In the genomic region with DNA sequence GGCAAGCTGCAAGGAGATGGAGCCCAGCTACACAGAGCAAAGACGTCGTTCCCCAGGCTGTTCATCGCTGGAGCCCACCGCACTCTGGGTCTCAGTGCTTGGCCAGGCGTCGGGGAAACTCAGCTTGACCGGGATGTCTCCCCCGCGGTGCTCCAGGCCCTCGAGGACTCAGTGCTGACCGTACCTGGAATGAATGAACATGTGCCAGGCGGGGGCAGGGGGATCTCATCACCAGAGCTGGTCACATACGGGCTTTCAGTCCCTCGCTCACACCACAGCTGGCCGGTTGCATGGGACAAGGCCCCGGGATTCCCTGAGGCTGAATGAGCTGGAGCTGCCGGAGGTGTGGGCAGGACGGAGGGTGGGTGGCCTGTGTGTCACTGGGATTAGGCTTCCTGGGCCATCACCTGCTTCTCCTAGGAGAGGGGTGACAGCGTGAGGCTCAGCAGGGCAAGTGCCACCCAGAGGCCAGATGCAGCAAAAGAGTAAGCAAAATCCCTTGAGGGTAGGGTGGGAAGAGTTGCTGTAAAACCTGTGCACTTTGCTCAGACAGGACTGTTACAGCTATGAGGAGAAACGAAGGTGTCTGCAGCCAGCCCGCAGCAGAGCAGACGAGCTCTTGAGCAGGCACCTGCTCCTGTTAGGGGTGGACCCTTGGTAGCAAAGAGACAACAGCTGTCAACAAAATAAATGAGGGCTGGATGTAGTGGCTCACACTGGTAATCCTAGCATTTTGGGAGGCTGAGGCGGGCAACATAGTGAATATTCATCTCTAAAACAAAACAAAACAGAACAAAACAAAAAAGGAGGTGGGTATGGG, we compare ENCODE assay signal across 18 cellular contexts.
DNase-seq lines count a peak whose midpoint lies in the region; ATAC-seq and TF ChIP-seq lines count a peak whose summit lies in the region.
"Had no signal": no experiment of that assay in that cellular context is flagged by ENCODE, and none has a peak within 500 bp of the region (broad histone marks: within the 10 kb centered on the region; RNA-seq: fewer than 3 reads in every experiment).

No MANE protein-coding gene starts in this region.

- peak overlapping the region; percentile 38; the same call in 1 of the 2 replicates for H2AFZ ChIP-seq in GM23338
- H2AFZ ChIP-seq: GM23248, PC-9 had no signal

- H3K4me3 ChIP-seq in GM23338: no peak overlapping the region
- H3K4me3 ChIP-seq: dorsolateral prefrontal cortex, GM23248, pancreas, PC-9, tibial nerve had no signal

- ATAC-seq in GM23338 (no peak), GM18517 (IDR thresholded peaks at IDR 0.05; ENCODE audit: unreplicated experiment) (no peak)
- ATAC-seq: CD8-positive, alpha-beta T cell; pancreas had no signal

- peak; percentile 19 to 41; a peak in 3 of 4 replicates for TF ChIP-seq CTCF in GM23338 (conservative IDR thresholded peaks at IDR 0.05; ENCODE audit: low read depth in 2 of 2)
- no peak for TF ChIP-seq CTCF in brain (conservative IDR thresholded peaks at IDR 0.05)
- no peak for TF ChIP-seq CTCF in endothelial cell (IDR thresholded peaks at IDR 0.05; ENCODE audit: unreplicated experiment)

- H3K4me1 Mint-ChIP-seq in GM23338 (peaks cover 46% of the 10 kb centered on the region), brain (peaks cover 66% of the 10 kb centered on the region), endothelial cell (ENCODE audit: unreplicated experiment) (peaks cover 6% of the 10 kb centered on the region)

- H4K20me1 ChIP-seq in GM23338 (replicated peaks; ENCODE audit: insufficient read depth): no peaks in the 10 kb centered on the region

- H3K9me2 ChIP-seq in GM23338 (ENCODE audit: insufficient read depth): no peaks in the 10 kb centered on the region

- H3K27me3 ChIP-seq in GM23338 (ENCODE audit: insufficient read depth): no peaks in the 10 kb centered on the region
- H3K27me3 ChIP-seq: pancreas had no signal

- H3K79me2 ChIP-seq in GM23338 (replicated peaks; ENCODE audit: insufficient read depth): no peaks in the 10 kb centered on the region

- no peaks in the 10 kb centered on the region for H3F3A ChIP-seq in GM23338 (replicated peaks; ENCODE audit: low read depth)

- H3K27ac Mint-ChIP-seq in GM23338: no peak overlapping the region
- peak overlapping the region; percentile 64 to 99 (median 82) for H3K27ac Mint-ChIP-seq in brain
- no peak overlapping the region for H3K27ac Mint-ChIP-seq in endothelial cell (ENCODE audit: unreplicated experiment)
- H3K27ac Mint-ChIP-seq: CD8-positive, alpha-beta T cell; T-helper 1 cell treated with Interleukin-12 subunit alpha and Interleukin-12 subunit beta and Interleukin-4 antibody, amounts not matched to agents 30 μg/mL and 1 μg/mL, for 36 hours had no signal

- H3K27me3 Mint-ChIP-seq in GM23338 (ENCODE audit: insufficient read depth, low read depth, poor library complexity) (peaks cover 18% of the 10 kb centered on the region), brain (peaks cover 3% of the 10 kb centered on the region), endothelial cell (ENCODE audit: unreplicated experiment) (peaks cover 2% of the 10 kb centered on the region)

- no peak overlapping the region for H3K4me3 Mint-ChIP-seq in GM23338
- peak overlapping the region in 2 of 5 experiments; percentile 60 to 64 for H3K4me3 Mint-ChIP-seq in brain
- no peak overlapping the region for H3K4me3 Mint-ChIP-seq in endothelial cell (ENCODE audit: unreplicated experiment)
- H3K4me3 Mint-ChIP-seq: CD8-positive, alpha-beta T cell; T-helper 1 cell treated with Interleukin-12 subunit alpha and Interleukin-12 subunit beta and Interleukin-4 antibody, amounts not matched to agents 30 μg/mL and 1 μg/mL, for 36 hours had no signal

- no peaks in the 10 kb centered on the region for H3K36me3 ChIP-seq in GM23338 (ENCODE audit: insufficient read depth)
- H3K36me3 ChIP-seq: pancreas, tibial nerve had no signal

- DNase-seq in DMS 273 (lab: John Stamatoyannopoulos, UW; ENCODE audit: unreplicated experiment) (peak; percentile 62), GM23338 (ENCODE audit: low spot score) (no peak), NCI-H2171 treated with DMSO at 0.1 percent for 48 hours (lab: John Stamatoyannopoulos, UW) (peak; percentile 100), NCI-H774 (lab: John Stamatoyannopoulos, UW) (no peak), nucleus accumbens (lab: John Stamatoyannopoulos, UW) (no peak), endothelial cell (ENCODE audit: low spot score) (no peak)
- DNase-seq: activated CD4-positive, alpha-beta T cell treated with anti-CD3 and anti-CD28 coated beads, Interleukin-2, amount 50 U/mL, for 1 hour; CD8-positive, alpha-beta T cell; mesenchymal stem cell; pancreas; PC-9; stimulated activated CD4-positive, alpha-beta T cell treated with anti-CD3 and anti-CD28 coated beads, Interleukin-15, amount 100 ng/mL, for 24 hours had no signal

- H3K4me1 ChIP-seq in GM23338 (ENCODE audit: insufficient read depth): peaks cover 14% of the 10 kb centered on the region
- H3K4me1 ChIP-seq: pancreas had no signal

- no peaks in the 10 kb centered on the region for H3K36me3 Mint-ChIP-seq in GM23338 (ENCODE audit: low read depth)
- no peaks in the 10 kb centered on the region for H3K36me3 Mint-ChIP-seq in brain
- no peaks in the 10 kb centered on the region for H3K36me3 Mint-ChIP-seq in endothelial cell (ENCODE audit: low read depth, unreplicated experiment)
- H3K36me3 Mint-ChIP-seq: CD8-positive, alpha-beta T cell had no signal

- H3K9me3 Mint-ChIP-seq in GM23338: no peaks in the 10 kb centered on the region
- H3K9me3 Mint-ChIP-seq in brain: peaks cover 0 to 15% (median 0%) of the 10 kb centered on the region in 5 experiments
- no peaks in the 10 kb centered on the region for H3K9me3 Mint-ChIP-seq in endothelial cell (ENCODE audit: unreplicated experiment)
- H3K9me3 Mint-ChIP-seq: CD8-positive, alpha-beta T cell; T-helper 1 cell treated with Interleukin-12 subunit alpha and Interleukin-12 subunit beta and Interleukin-4 antibody, amounts not matched to agents 30 μg/mL and 1 μg/mL, for 36 hours had no signal

- H3K27ac ChIP-seq in GM23338 (ENCODE audit: low read depth): no peak overlapping the region
- H3K27ac ChIP-seq: GM23248, pancreas, PC-9, tibial nerve had no signal

- H3K4me2 ChIP-seq in GM23338: no peak overlapping the region
- H3K4me2 ChIP-seq: PC-9 had no signal

TF ChIP-seq in GM23338, 12 proteins besides CTCF, POLR2A, EP300 and RAD21 (continues in another document):
- TF ChIP-seq, protein P1, sequence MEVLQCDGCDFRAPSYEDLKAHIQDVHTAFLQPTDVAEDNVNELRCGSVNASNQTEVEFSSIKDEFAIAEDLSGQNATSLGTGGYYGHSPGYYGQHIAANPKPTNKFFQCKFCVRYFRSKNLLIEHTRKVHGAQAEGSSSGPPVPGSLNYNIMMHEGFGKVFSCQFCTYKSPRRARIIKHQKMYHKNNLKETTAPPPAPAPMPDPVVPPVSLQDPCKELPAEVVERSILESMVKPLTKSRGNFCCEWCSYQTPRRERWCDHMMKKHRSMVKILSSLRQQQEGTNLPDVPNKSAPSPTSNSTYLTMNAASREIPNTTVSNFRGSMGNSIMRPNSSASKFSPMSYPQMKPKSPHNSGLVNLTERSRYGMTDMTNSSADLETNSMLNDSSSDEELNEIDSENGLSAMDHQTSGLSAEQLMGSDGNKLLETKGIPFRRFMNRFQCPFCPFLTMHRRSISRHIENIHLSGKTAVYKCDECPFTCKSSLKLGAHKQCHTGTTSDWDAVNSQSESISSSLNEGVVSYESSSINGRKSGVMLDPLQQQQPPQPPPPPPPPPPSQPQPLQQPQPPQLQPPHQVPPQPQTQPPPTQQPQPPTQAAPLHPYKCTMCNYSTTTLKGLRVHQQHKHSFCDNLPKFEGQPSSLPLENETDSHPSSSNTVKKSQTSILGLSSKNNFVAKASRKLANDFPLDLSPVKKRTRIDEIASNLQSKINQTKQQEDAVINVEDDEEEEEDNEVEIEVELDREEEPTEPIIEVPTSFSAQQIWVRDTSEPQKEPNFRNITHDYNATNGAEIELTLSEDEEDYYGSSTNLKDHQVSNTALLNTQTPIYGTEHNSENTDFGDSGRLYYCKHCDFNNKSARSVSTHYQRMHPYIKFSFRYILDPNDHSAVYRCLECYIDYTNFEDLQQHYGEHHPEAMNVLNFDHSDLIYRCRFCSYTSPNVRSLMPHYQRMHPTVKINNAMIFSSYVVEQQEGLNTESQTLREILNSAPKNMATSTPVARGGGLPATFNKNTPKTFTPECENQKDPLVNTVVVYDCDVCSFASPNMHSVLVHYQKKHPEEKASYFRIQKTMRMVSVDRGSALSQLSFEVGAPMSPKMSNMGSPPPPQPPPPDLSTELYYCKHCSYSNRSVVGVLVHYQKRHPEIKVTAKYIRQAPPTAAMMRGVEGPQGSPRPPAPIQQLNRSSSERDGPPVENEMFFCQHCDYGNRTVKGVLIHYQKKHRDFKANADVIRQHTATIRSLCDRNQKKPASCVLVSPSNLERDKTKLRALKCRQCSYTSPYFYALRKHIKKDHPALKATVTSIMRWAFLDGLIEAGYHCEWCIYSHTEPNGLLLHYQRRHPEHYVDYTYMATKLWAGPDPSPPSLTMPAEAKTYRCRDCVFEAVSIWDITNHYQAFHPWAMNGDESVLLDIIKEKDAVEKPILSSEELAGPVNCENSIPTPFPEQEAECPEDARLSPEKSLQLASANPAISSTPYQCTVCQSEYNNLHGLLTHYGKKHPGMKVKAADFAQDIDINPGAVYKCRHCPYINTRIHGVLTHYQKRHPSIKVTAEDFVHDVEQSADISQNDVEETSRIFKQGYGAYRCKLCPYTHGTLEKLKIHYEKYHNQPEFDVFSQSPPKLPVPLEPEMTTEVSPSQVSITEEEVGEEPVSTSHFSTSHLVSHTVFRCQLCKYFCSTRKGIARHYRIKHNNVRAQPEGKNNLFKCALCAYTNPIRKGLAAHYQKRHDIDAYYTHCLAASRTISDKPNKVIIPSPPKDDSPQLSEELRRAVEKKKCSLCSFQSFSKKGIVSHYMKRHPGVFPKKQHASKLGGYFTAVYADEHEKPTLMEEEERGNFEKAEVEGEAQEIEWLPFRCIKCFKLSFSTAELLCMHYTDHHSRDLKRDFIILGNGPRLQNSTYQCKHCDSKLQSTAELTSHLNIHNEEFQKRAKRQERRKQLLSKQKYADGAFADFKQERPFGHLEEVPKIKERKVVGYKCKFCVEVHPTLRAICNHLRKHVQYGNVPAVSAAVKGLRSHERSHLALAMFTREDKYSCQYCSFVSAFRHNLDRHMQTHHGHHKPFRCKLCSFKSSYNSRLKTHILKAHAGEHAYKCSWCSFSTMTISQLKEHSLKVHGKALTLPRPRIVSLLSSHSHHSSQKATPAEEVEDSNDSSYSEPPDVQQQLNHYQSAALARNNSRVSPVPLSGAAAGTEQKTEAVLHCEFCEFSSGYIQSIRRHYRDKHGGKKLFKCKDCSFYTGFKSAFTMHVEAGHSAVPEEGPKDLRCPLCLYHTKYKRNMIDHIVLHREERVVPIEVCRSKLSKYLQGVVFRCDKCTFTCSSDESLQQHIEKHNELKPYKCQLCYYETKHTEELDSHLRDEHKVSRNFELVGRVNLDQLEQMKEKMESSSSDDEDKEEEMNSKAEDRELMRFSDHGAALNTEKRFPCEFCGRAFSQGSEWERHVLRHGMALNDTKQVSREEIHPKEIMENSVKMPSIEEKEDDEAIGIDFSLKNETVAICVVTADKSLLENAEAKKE (CRISPR knock-in tag; IDR thresholded peaks at IDR 0.05): no peak

Comparison
In these comparisons a context has a peak if more than half of its experiments do, and no peak if none do; other contexts are left out.
1. DNase-seq: peak in DMS 273 (single experiment) and NCI-H2171 treated with DMSO at 0.1 percent for 48 hours (single experiment); none in GM23338 (single experiment), NCI-H774 (single experiment), nucleus accumbens (0 of 56) and endothelial cell (single experiment).
2. H3K27ac Mint-ChIP-seq: peak in brain (5 of 5); none in GM23338 (single experiment) and endothelial cell (single experiment).
3. CTCF ChIP-seq: peak in GM23338 (2 of 2); none in brain (0 of 2) and endothelial cell (single experiment).